11 cellular contexts compared by ENCODE assay signal in genomic region chr2:85705680-85706039, GRCh38. TPM values are rescaled to one million over a fixed set of nuclear protein-coding genes. Genes with fewer than 3 reads are reported as not detected.
DNase-seq lines count a peak whose midpoint lies in the region; ATAC-seq, FAIRE-seq and TF ChIP-seq lines count a peak whose summit lies in the region.
"Had no signal": no experiment of that assay in that cellular context is flagged by ENCODE, and none has a peak within 500 bp of the region (broad histone marks: within the 10 kb centered on the region; RNA-seq: fewer than 3 reads in every experiment).

No MANE protein-coding gene starts in this region.

- peak overlapping the region; percentile 84 for H3K27ac Mint-ChIP-seq in activated CD8-positive, alpha-beta T cell treated with anti-CD3 and anti-CD28 coated beads, Interleukin-2, amount 10 ng/mL, durations not matched to agents 7 days and 5 days
- no peak overlapping the region for H3K27ac Mint-ChIP-seq in activated CD8-positive, alpha-beta T cell treated with anti-CD3 and anti-CD28 coated beads for 36 hours

- H3K27ac ChIP-seq in ascending aorta (peak overlapping the region; percentile 79), upper lobe of right lung (peak overlapping the region; percentile 94)
- H3K27ac ChIP-seq: SJCRH30 had no signal

- H3K4me3 ChIP-seq in ascending aorta: no peak overlapping the region
- H3K4me3 ChIP-seq in kidney epithelial cell (ENCODE audit: low read depth, low read length): no peak overlapping the region
- H3K4me3 ChIP-seq in upper lobe of right lung: no peak overlapping the region
- H3K4me3 ChIP-seq: SJCRH30 had no signal

- CTCF ChIA-PET in activated CD8-positive, alpha-beta T cell treated with anti-CD3 and anti-CD28 coated beads, Interleukin-2, amount 10 ng/mL, durations not matched to agents 7 days and 5 days (lab: Charles Lee): interaction anchor here (0.8 to 8.1 kb wide), 13 partner anchors 8 to 78 kb away, joined by 3 to 161 read pairs (median 7); partner anchors contain the start of gene GNLY
- CTCF ChIA-PET in activated CD8-positive, alpha-beta T cell treated with anti-CD3 and anti-CD28 coated beads for 36 hours (lab: Charles Lee): interaction anchor here (1.0 to 9.4 kb wide), 12 partner anchors 9 to 69 kb away, joined by 3 to 134 read pairs (median 6); no protein-coding TSS in a partner anchor

- H3K9me3 ChIP-seq in ascending aorta: no peaks in the 10 kb centered on the region
- no peaks in the 10 kb centered on the region for H3K9me3 ChIP-seq in upper lobe of right lung
- H3K9me3 ChIP-seq: SJCRH30 had no signal

- H3K36me3 ChIP-seq in ascending aorta (no peaks in the 10 kb centered on the region), kidney epithelial cell (ENCODE audit: control insufficient read depth, insufficient read depth, low read length) (no peaks in the 10 kb centered on the region), upper lobe of right lung (no peaks in the 10 kb centered on the region)
- H3K36me3 ChIP-seq: SJCRH30 had no signal

- H3K9me3 Mint-ChIP-seq in activated CD8-positive, alpha-beta T cell treated with anti-CD3 and anti-CD28 coated beads, Interleukin-2, amount 10 ng/mL, durations not matched to agents 7 days and 5 days (ENCODE audit: insufficient read depth): no peaks in the 10 kb centered on the region
- no peaks in the 10 kb centered on the region for H3K9me3 Mint-ChIP-seq in activated CD8-positive, alpha-beta T cell treated with anti-CD3 and anti-CD28 coated beads for 36 hours

- FAIRE-seq in D721Med (lab: Jason Lieb, UNC): no peak

- no peaks in the 10 kb centered on the region for H3K27me3 ChIP-seq in ascending aorta
- H3K27me3 ChIP-seq in kidney epithelial cell (ENCODE audit: control insufficient read depth, insufficient read depth, low read length): no peaks in the 10 kb centered on the region
- no peaks in the 10 kb centered on the region for H3K27me3 ChIP-seq in upper lobe of right lung
- H3K27me3 ChIP-seq: SJCRH30 had no signal

- ATAC-seq in activated CD8-positive, alpha-beta T cell treated with anti-CD3 and anti-CD28 coated beads, Interleukin-2, amount 10 ng/mL, durations not matched to agents 7 days and 5 days: no peak
- no peak for ATAC-seq in activated CD8-positive, alpha-beta T cell treated with anti-CD3 and anti-CD28 coated beads for 36 hours
- ATAC-seq in upper lobe of right lung (peak; percentile 79), GM19452 (IDR thresholded peaks at IDR 0.05; ENCODE audit: unreplicated experiment) (no peak), GM18520 (IDR thresholded peaks at IDR 0.05; ENCODE audit: unreplicated experiment) (no peak)

- no peak overlapping the region for H3K4me3 Mint-ChIP-seq in activated CD8-positive, alpha-beta T cell treated with anti-CD3 and anti-CD28 coated beads, Interleukin-2, amount 10 ng/mL, durations not matched to agents 7 days and 5 days
- no peak overlapping the region for H3K4me3 Mint-ChIP-seq in activated CD8-positive, alpha-beta T cell treated with anti-CD3 and anti-CD28 coated beads for 36 hours

- TF ChIP-seq CTCF in activated CD8-positive, alpha-beta T cell treated with anti-CD3 and anti-CD28 coated beads for 36 hours (IDR thresholded peaks at IDR 0.05): no peak
- peak in 1 of 3 experiments; percentile 5 for TF ChIP-seq CTCF in ascending aorta (IDR thresholded peaks at IDR 0.05)
- no peak for TF ChIP-seq CTCF in kidney epithelial cell (IDR thresholded peaks at IDR 0.05; ENCODE audit: insufficient read depth, low read length, poor library complexity, severe bottlenecking)
- no peak for TF ChIP-seq CTCF in upper lobe of right lung (IDR thresholded peaks at IDR 0.05)
- no peak for TF ChIP-seq CTCF in D721Med (IDR thresholded peaks at IDR 0.05; ENCODE audit: insufficient read depth, missing control alignments)

- intact Hi-C loops in activated CD8-positive, alpha-beta T cell treated with anti-CD3 and anti-CD28 coated beads for 36 hours (cut with micrococcal nuclease): loop anchor here (2.0 kb wide), 1 partner anchor 25 kb away; no protein-coding TSS in a partner anchor
- intact Hi-C loops in ascending aorta (cut with DNase I): no loop called here
- intact Hi-C loops in upper lobe of right lung (cut with DNase I): no loop called here

- no peaks in the 10 kb centered on the region for H3K36me3 Mint-ChIP-seq in activated CD8-positive, alpha-beta T cell treated with anti-CD3 and anti-CD28 coated beads, Interleukin-2, amount 10 ng/mL, durations not matched to agents 7 days and 5 days (ENCODE audit: low read depth)
- H3K36me3 Mint-ChIP-seq in activated CD8-positive, alpha-beta T cell treated with anti-CD3 and anti-CD28 coated beads for 36 hours (ENCODE audit: low read depth): no peaks in the 10 kb centered on the region

- peaks cover 12% of the 10 kb centered on the region for H3K27me3 Mint-ChIP-seq in activated CD8-positive, alpha-beta T cell treated with anti-CD3 and anti-CD28 coated beads, Interleukin-2, amount 10 ng/mL, durations not matched to agents 7 days and 5 days (ENCODE audit: low read depth)
- H3K27me3 Mint-ChIP-seq in activated CD8-positive, alpha-beta T cell treated with anti-CD3 and anti-CD28 coated beads for 36 hours: peaks cover 3% of the 10 kb centered on the region

- POLR2A ChIA-PET in activated CD8-positive, alpha-beta T cell treated with anti-CD3 and anti-CD28 coated beads, Interleukin-2, amount 10 ng/mL, durations not matched to agents 7 days and 5 days (lab: Charles Lee): interaction anchor here (1.2 kb wide), 1 partner anchor 75 kb away, joined by 5 read pairs; no protein-coding TSS in a partner anchor
- POLR2A ChIA-PET in activated CD8-positive, alpha-beta T cell treated with anti-CD3 and anti-CD28 coated beads for 36 hours (lab: Charles Lee): interaction anchor here (1.1 kb wide), 1 partner anchor 12 kb away, joined by 3 read pairs; no protein-coding TSS in a partner anchor

- DNase-seq in activated CD8-positive, alpha-beta T cell treated with anti-CD3 and anti-CD28 coated beads, Interleukin-2, amount 10 ng/mL, durations not matched to agents 7 days and 5 days: no peak
- no peak for DNase-seq in activated CD8-positive, alpha-beta T cell treated with anti-CD3 and anti-CD28 coated beads for 36 hours
- DNase-seq in ascending aorta (ENCODE audit: low spot score in 2 of 2): peak in 1 of 2 donors; percentile 87
- DNase-seq in kidney epithelial cell (ENCODE audit: low read depth): peak; percentile 97
- DNase-seq in upper lobe of right lung: no peak
- DNase-seq in D721Med (ENCODE audit: insufficient read length, low spot score): no peak

- H3K4me1 Mint-ChIP-seq in activated CD8-positive, alpha-beta T cell treated with anti-CD3 and anti-CD28 coated beads, Interleukin-2, amount 10 ng/mL, durations not matched to agents 7 days and 5 days (ENCODE audit: low read depth): peaks cover 68% of the 10 kb centered on the region
- peaks cover 31% of the 10 kb centered on the region for H3K4me1 Mint-ChIP-seq in activated CD8-positive, alpha-beta T cell treated with anti-CD3 and anti-CD28 coated beads for 36 hours (ENCODE audit: low read depth)

- peaks cover 0 to 15% of the 10 kb centered on the region in 2 donors for H3K4me1 ChIP-seq in ascending aorta
- H3K4me1 ChIP-seq in upper lobe of right lung: peaks cover 64% of the 10 kb centered on the region

RNA-seq across cellular contexts. Expression of gene GNLY, which starts 11.5 kb away (rescaled TPM):
- 100 to 1,000 TPM; 136 to 143 TPM for total RNA-seq in activated CD8-positive, alpha-beta T cell treated with anti-CD3 and anti-CD28 coated beads, Interleukin-2, amount 10 ng/mL, durations not matched to agents 7 days and 5 days
- total RNA-seq in activated CD8-positive, alpha-beta T cell treated with anti-CD3 and anti-CD28 coated beads for 36 hours: 10 to 100 TPM; 46.7 to 52.6 TPM
- total RNA-seq in ascending aorta: not detected
- not detected in 2 replicates for total RNA-seq in kidney epithelial cell
- total RNA-seq in upper lobe of right lung: 18.5 TPM
- total RNA-seq: G401, SJCRH30 had no signal

RNA-seq across cellular contexts. Expression of gene SFTPB, which starts 37.7 kb away (rescaled TPM):
- not detected for total RNA-seq in activated CD8-positive, alpha-beta T cell treated with anti-CD3 and anti-CD28 coated beads, Interleukin-2, amount 10 ng/mL, durations not matched to agents 7 days and 5 days
- total RNA-seq in activated CD8-positive, alpha-beta T cell treated with anti-CD3 and anti-CD28 coated beads for 36 hours: not detected
- total RNA-seq in ascending aorta (not detected), kidney epithelial cell (not detected in 2 replicates), upper lobe of right lung (14,872 TPM)
- total RNA-seq: G401, mononuclear cell, SJCRH30 had no signal

RNA-seq across cellular contexts. Expression of gene ATOH8, which starts 48.1 kb away (rescaled TPM):
- under 1 TPM; 0.11 to 0.13 TPM for total RNA-seq in activated CD8-positive, alpha-beta T cell treated with anti-CD3 and anti-CD28 coated beads, Interleukin-2, amount 10 ng/mL, durations not matched to agents 7 days and 5 days
- total RNA-seq in activated CD8-positive, alpha-beta T cell treated with anti-CD3 and anti-CD28 coated beads for 36 hours: not detected
- total RNA-seq in ascending aorta: 239 TPM
- 0.41 and 1.0 TPM in 2 replicates for total RNA-seq in kidney epithelial cell
- 93.6 TPM for total RNA-seq in upper lobe of right lung

Comparison
In these comparisons a context has a peak if more than half of its experiments do, and no peak if none do; other contexts are left out.
1. RNA of gene GNLY, which starts 11.5 kb away (total RNA-seq): 136 to 143 TPM in activated CD8-positive, alpha-beta T cell treated with anti-CD3 and anti-CD28 coated beads, Interleukin-2, amount 10 ng/mL, durations not matched to agents 7 days and 5 days, 46.7 to 52.6 TPM in activated CD8-positive, alpha-beta T cell treated with anti-CD3 and anti-CD28 coated beads for 36 hours and 18.5 TPM in upper lobe of right lung (single experiment); not detected in ascending aorta (single experiment) and not detected in kidney epithelial cell; every median in the first group is over 10 times any median in the second.
2. RNA of gene SFTPB, which starts 37.7 kb away (total RNA-seq): 14,872 TPM in upper lobe of right lung (single experiment); not detected in activated CD8-positive, alpha-beta T cell treated with anti-CD3 and anti-CD28 coated beads, Interleukin-2, amount 10 ng/mL, durations not matched to agents 7 days and 5 days, not detected in activated CD8-positive, alpha-beta T cell treated with anti-CD3 and anti-CD28 coated beads for 36 hours, not detected in ascending aorta (single experiment) and not detected in kidney epithelial cell; every median in the first group is over 1,000 times any median in the second.
3. RNA of gene ATOH8, which starts 48.1 kb away (total RNA-seq): 239 TPM in ascending aorta (single experiment) and 93.6 TPM in upper lobe of right lung (single experiment); 0.41 to 1.0 TPM in kidney epithelial cell, 0.11 to 0.13 TPM in activated CD8-positive, alpha-beta T cell treated with anti-CD3 and anti-CD28 coated beads, Interleukin-2, amount 10 ng/mL, durations not matched to agents 7 days and 5 days and not detected in activated CD8-positive, alpha-beta T cell treated with anti-CD3 and anti-CD28 coated beads for 36 hours; every median in the first group is over 10 times any median in the second.